Comparison of ENCODE assay signal across 19 cellular contexts in the genomic region with DNA sequence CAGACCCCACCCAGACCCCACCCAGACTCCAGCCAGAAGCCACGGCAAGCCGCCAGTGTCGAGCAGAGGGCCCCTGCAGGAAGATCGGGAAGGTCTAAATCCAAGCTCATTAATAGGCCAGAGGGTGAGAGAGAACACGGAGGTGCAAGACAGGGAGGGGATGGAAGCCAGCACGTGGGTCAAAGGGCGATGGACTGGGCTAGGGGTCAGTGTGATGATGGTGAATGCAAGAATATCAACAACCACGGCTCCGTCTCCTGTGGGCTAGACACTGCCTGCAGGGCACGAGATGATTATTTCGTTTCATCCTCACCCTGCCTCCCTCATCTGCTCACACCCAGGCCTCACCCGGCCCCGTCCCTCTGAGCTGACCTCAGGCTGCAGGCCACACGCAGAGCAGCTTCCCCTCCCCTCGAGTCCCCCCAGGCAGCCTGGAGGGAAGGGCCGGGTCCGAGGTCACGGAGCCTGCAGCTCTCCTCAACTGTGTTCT.
DNase-seq lines count a peak whose midpoint lies in the region; ATAC-seq, FAIRE-seq and TF ChIP-seq lines count a peak whose summit lies in the region.
"Had no signal": no experiment of that assay in that cellular context is flagged by ENCODE, and none has a peak within 500 bp of the region (broad histone marks: within the 10 kb centered on the region; RNA-seq: fewer than 3 reads in every experiment).

No MANE protein-coding gene starts in this region.

- H3K4me1 ChIP-seq in left ventricle myocardium inferior (peaks cover 20% of the 10 kb centered on the region), endodermal cell (ENCODE audit: control insufficient read depth, insufficient read depth, low read length) (peaks cover 8% of the 10 kb centered on the region), neuron (ENCODE audit: insufficient read depth, low read length) (peaks cover 14% of the 10 kb centered on the region), uterus (no peaks in the 10 kb centered on the region)

- peak overlapping the region; percentile 12 for H2AFZ ChIP-seq in neuron (ENCODE audit: low read depth, low read length)

- H3K9ac ChIP-seq in endodermal cell (ENCODE audit: extremely low read depth, low read length, poor library complexity, severe bottlenecking), result no peak overlapping the region

- DNase-seq in left ventricle myocardium inferior (no peak), cardiac septum (ENCODE audit: low spot score) (no peak), endodermal cell (peak; percentile 44), uterus (no peak), GM12892 (ENCODE audit: insufficient read length) (no peak)
- no peak for DNase-seq in effector CD8-positive, alpha-beta T cell (lab: John Stamatoyannopoulos, UW)
- DNase-seq: ACHN; activated CD8-positive, alpha-beta T cell treated with anti-CD3 and anti-CD28 coated beads, Interleukin-2, amount 10 ng/mL, durations not matched to agents 7 days and 5 days; activated gamma-delta T cell; naive B cell; NCI-H2107; RPMI8226; T-cell had no signal

- H3K4me3 ChIP-seq in left ventricle myocardium inferior (peak overlapping the region; percentile 42), endodermal cell (ENCODE audit: low read length) (no peak overlapping the region), neuron (ENCODE audit: low read length) (no peak overlapping the region), uterus (no peak overlapping the region)

- intact Hi-C loops in left ventricle myocardium inferior (cut with micrococcal nuclease) (no loop called here), cardiac septum (cut with DNase I) (no loop called here), uterus (cut with DNase I; ENCODE audit: low total_unique reads) (no loop called here)

- H3K27ac ChIP-seq in left ventricle myocardium inferior (replicated peaks) (peak overlapping the region; percentile 72), endodermal cell (ENCODE audit: low read depth, low read length) (no peak overlapping the region), uterus (peak overlapping the region; percentile 35 to 49)

- H3K27me3 Mint-ChIP-seq in endodermal cell (ENCODE audit: insufficient read depth), result no peaks in the 10 kb centered on the region

- WGBS in endodermal cell (ENCODE audit: insufficient coverage in 1 of 2, insufficient read length in 1 of 2), 2 experiments, result 72 to 84% methylated on average over 6 to 18 of the region's 18 CpGs

- TF ChIP-seq CTCF in left ventricle myocardium inferior (IDR thresholded peaks at IDR 0.05; ENCODE audit: borderline replicate concordance) (no peak), endodermal cell (conservative IDR thresholded peaks at IDR 0.05) (no peak), uterus (IDR thresholded peaks at IDR 0.05) (no peak)

- ATAC-seq in HG02981 (IDR thresholded peaks at IDR 0.05; ENCODE audit: unreplicated experiment), result no peak
- ATAC-seq: activated CD8-positive, alpha-beta T cell treated with anti-CD3 and anti-CD28 coated beads, Interleukin-2, amount 10 ng/mL, durations not matched to agents 7 days and 5 days; T-cell; WTC11 had no signal

- no peak overlapping the region for H3K27ac Mint-ChIP-seq in endodermal cell
- H3K27ac Mint-ChIP-seq: activated CD8-positive, alpha-beta T cell treated with anti-CD3 and anti-CD28 coated beads, Interleukin-2, amount 10 ng/mL, durations not matched to agents 7 days and 5 days; naive B cell; T-cell had no signal

- H3K4me3 Mint-ChIP-seq in endodermal cell, result no peak overlapping the region
- H3K4me3 Mint-ChIP-seq: activated CD8-positive, alpha-beta T cell treated with anti-CD3 and anti-CD28 coated beads, Interleukin-2, amount 10 ng/mL, durations not matched to agents 7 days and 5 days; naive B cell; T-cell; WTC11 had no signal

- no peaks in the 10 kb centered on the region for H3K27me3 ChIP-seq in left ventricle myocardium inferior (ENCODE audit: low read depth)
- H3K27me3 ChIP-seq in endodermal cell (ENCODE audit: control insufficient read depth, insufficient read depth, low read length, poor library complexity, severe bottlenecking), result no peaks in the 10 kb centered on the region
- H3K27me3 ChIP-seq in neuron (ENCODE audit: insufficient read depth, low read length), result no peaks in the 10 kb centered on the region
- no peaks in the 10 kb centered on the region for H3K27me3 ChIP-seq in uterus
- H3K27me3 ChIP-seq: tibial artery had no signal

- no peak for TF ChIP-seq POLR2A in uterus (IDR thresholded peaks at IDR 0.05)
- no peak for TF ChIP-seq POLR2A in GM12892 (IDR thresholded peaks at IDR 0.05; ENCODE audit: low read depth, low read length)

- H3K9me3 Mint-ChIP-seq in endodermal cell, result no peaks in the 10 kb centered on the region
- H3K9me3 Mint-ChIP-seq: naive B cell, T-cell, WTC11 had no signal

- H3K9me3 ChIP-seq in left ventricle myocardium inferior (replicated peaks) (no peaks in the 10 kb centered on the region), endodermal cell (ENCODE audit: control insufficient read depth, low read length) (no peaks in the 10 kb centered on the region), neuron (ENCODE audit: low read length) (no peaks in the 10 kb centered on the region), uterus (no peaks in the 10 kb centered on the region)
- H3K9me3 ChIP-seq: tibial artery had no signal

- H3K4me1 Mint-ChIP-seq in endodermal cell, result peaks cover 32% of the 10 kb centered on the region
- H3K4me1 Mint-ChIP-seq: T-cell had no signal

- FAIRE-seq in GM12892 (lab: Jason Lieb, UNC), result no peak
- FAIRE-seq: H54, HTR-8/SVneo had no signal

- no peaks in the 10 kb centered on the region for H3K36me3 ChIP-seq in left ventricle myocardium inferior
- no peaks in the 10 kb centered on the region for H3K36me3 ChIP-seq in endodermal cell (ENCODE audit: control insufficient read depth, insufficient read depth, low read length)
- no peaks in the 10 kb centered on the region for H3K36me3 ChIP-seq in neuron (ENCODE audit: insufficient read depth, low read length)
- no peaks in the 10 kb centered on the region for H3K36me3 ChIP-seq in uterus
- H3K36me3 ChIP-seq: tibial artery had no signal

- H3K36me3 Mint-ChIP-seq in endodermal cell (ENCODE audit: low read depth), result peaks cover 7% of the 10 kb centered on the region
- H3K36me3 Mint-ChIP-seq: naive B cell, T-cell, WTC11 had no signal
